ENCODE assay signal across 18 cellular contexts in the genomic region with DNA sequence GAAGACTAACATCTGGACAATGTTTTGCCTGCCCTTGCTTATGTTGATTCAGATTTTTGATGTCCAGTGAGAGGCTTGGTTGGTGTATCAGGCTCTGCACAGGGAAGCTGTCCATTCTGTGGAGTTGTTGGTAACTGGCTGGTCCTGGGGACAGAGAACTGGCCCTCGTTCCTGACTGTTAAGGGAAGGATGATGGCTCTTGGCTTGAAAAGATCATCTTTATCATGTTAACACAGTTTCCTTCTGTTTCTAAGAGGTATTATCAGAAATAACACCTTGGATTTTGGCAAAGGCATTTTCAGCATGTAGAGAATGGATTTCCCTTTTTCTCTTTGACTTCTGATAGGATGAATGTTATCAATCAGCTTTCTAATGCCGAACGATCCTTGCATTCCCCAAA.
"Had no signal": no experiment of that assay in that cellular context is flagged by ENCODE, and none has a peak within 500 bp of the region (broad histone marks: within the 10 kb centered on the region; RNA-seq: fewer than 3 reads in every experiment).

No MANE protein-coding gene starts in this region.

- H3K9me3 ChIP-seq: esophagus muscularis mucosa, gastrocnemius medialis, heart right ventricle, psoas muscle had no signal

- H3K27ac ChIP-seq: esophagus muscularis mucosa, gastrocnemius medialis, heart right ventricle, psoas muscle had no signal

- H3K27me3 Mint-ChIP-seq: naive thymus-derived CD4-positive, alpha-beta T cell had no signal

- H3K27ac Mint-ChIP-seq: naive thymus-derived CD4-positive, alpha-beta T cell; nephron progenitor cell had no signal

- H3K4me3 Mint-ChIP-seq: naive thymus-derived CD4-positive, alpha-beta T cell; nephron progenitor cell had no signal

- ATAC-seq: gastrocnemius medialis; heart right ventricle; naive thymus-derived CD4-positive, alpha-beta T cell; psoas muscle; sciatic nerve had no signal

- H3K9me3 Mint-ChIP-seq: naive thymus-derived CD4-positive, alpha-beta T cell; nephron progenitor cell had no signal

- DNase-seq: cortex of kidney; dorsolateral prefrontal cortex; effector CD8-positive, alpha-beta T cell; gastrocnemius medialis; heart right ventricle; hypothalamus; kidney glomerular epithelial cell; mammary epithelial cell; naive thymus-derived CD4-positive, alpha-beta T cell; nephron progenitor cell; psoas muscle; retina; stimulated activated CD4-positive, alpha-beta T cell treated with anti-CD3 and anti-CD28 coated beads, Interleukin-2, amount 100 ng/mL, for 24 hours; stimulated activated naive CD4-positive, alpha-beta T cell; trophoblast cell had no signal

- FAIRE-seq: islet of Langerhans had no signal

- H3K4me3 ChIP-seq: dorsolateral prefrontal cortex, esophagus muscularis mucosa, gastrocnemius medialis, heart right ventricle, psoas muscle had no signal

- H3K27me3 ChIP-seq: dorsolateral prefrontal cortex, esophagus muscularis mucosa, gastrocnemius medialis, heart right ventricle had no signal

- H3K4me1 ChIP-seq: esophagus muscularis mucosa, gastrocnemius medialis, heart right ventricle, psoas muscle had no signal
